Comparison of ENCODE assay signal across 17 cellular contexts in genomic region chr15:66440501-66440900, GRCh38.
"Had no signal": no experiment of that assay in that cellular context is flagged by ENCODE, and none has a peak within 500 bp of the region (broad histone marks: within the 10 kb centered on the region; RNA-seq: fewer than 3 reads in every experiment).

No MANE protein-coding gene starts in this region.

- H3K9me3 Mint-ChIP-seq: naive thymus-derived CD8-positive, alpha-beta T cell; neural progenitor cell had no signal

- H3K27me3 Mint-ChIP-seq: naive thymus-derived CD8-positive, alpha-beta T cell had no signal

- DNase-seq: cortex of kidney; effector memory CD4-positive, alpha-beta T cell; glutamatergic neuron; islet precursor cell; mucosa of descending colon; naive thymus-derived CD8-positive, alpha-beta T cell; nucleus accumbens; ovary; sigmoid colon; stimulated activated CD4-positive, alpha-beta T cell treated with anti-CD3 and anti-CD28 coated beads, Interleukin-2, amount 100 ng/mL, for 24 hours; stimulated activated CD4-positive, alpha-beta T cell treated with anti-CD3 and anti-CD28 coated beads, Interleukin-4, amount 100 ng/mL, for 4 hours; stimulated activated naive CD4-positive, alpha-beta T cell treated with Interleukin-2 at 50 U/mL for 16 hours; tibial artery; upper lobe of right lung had no signal

- H3K27ac Mint-ChIP-seq: neural progenitor cell had no signal

- H3K4me3 Mint-ChIP-seq: naive thymus-derived CD8-positive, alpha-beta T cell; neural progenitor cell had no signal

- ATAC-seq: gastroesophageal sphincter; left lobe of liver; mucosa of descending colon; naive thymus-derived CD8-positive, alpha-beta T cell; upper lobe of right lung had no signal
